Comparison of ENCODE assay signal across 14 cellular contexts in the genomic region with DNA sequence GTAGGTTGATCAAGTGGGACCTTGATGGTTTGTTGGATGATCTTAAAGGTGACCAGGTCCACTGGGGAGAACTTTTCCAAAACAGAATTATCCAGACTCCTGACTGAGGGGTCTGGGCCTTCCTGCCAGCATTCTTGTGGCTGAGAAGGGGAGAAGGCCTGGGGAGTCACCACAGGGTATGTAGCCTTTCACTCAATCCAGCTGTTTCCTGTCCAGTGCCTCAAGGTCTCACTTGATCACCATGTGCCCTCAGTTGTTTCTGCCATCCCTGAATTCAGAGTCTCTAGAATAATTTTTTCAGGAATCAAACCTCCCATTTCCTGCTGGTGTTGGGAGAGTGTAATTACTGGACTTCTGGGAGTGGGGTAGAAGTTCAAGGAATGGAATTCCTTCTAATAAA.
"Had no signal": no experiment of that assay in that cellular context is flagged by ENCODE, and none has a peak within 500 bp of the region (broad histone marks: within the 10 kb centered on the region; RNA-seq: fewer than 3 reads in every experiment).

No MANE protein-coding gene starts in this region.

- H3K36me3 Mint-ChIP-seq: naive thymus-derived CD8-positive, alpha-beta T cell had no signal

- DNase-seq: gastrocnemius medialis; glutamatergic neuron; islet precursor cell; naive thymus-derived CD8-positive, alpha-beta T cell; ovary; sigmoid colon; small intestine; stimulated activated CD4-positive, alpha-beta T cell treated with anti-CD3 and anti-CD28 coated beads, Interleukin-12 subunit alpha, Interleukin-12 subunit beta, amount 100 ng/mL, for 4 hours; stimulated activated naive CD4-positive, alpha-beta T cell; stomach; substantia nigra; transverse colon had no signal

- H3K27ac Mint-ChIP-seq: dendritic cell treated with granulocyte-macrophage colony-stimulating factor and Interleukin-4, amounts not matched to agents 40 ng/mL and 50 ng/mL, for 4 days had no signal

- H3K27me3 Mint-ChIP-seq: dendritic cell treated with granulocyte-macrophage colony-stimulating factor and Interleukin-4, amounts not matched to agents 40 ng/mL and 50 ng/mL, for 4 days had no signal

- H3K9me3 Mint-ChIP-seq: dendritic cell treated with granulocyte-macrophage colony-stimulating factor and Interleukin-4, amounts not matched to agents 40 ng/mL and 50 ng/mL, for 4 days; naive thymus-derived CD8-positive, alpha-beta T cell had no signal

- H3K4me1 Mint-ChIP-seq: naive thymus-derived CD8-positive, alpha-beta T cell had no signal

- H3K4me3 Mint-ChIP-seq: dendritic cell treated with granulocyte-macrophage colony-stimulating factor and Interleukin-4, amounts not matched to agents 40 ng/mL and 50 ng/mL, for 4 days; naive thymus-derived CD8-positive, alpha-beta T cell had no signal

- ATAC-seq: gastrocnemius medialis; left lobe of liver; naive thymus-derived CD8-positive, alpha-beta T cell had no signal
